1 cellular context compared by ENCODE assay signal in genomic region chr7:130959743-130960207, GRCh38.
TF ChIP-seq lines count a peak whose summit lies in the region.

No MANE protein-coding gene starts in this region.

TF ChIP-seq in K562, 482 proteins besides CTCF, POLR2A, EP300 and RAD21 (continued from another document):
- TF ChIP-seq UBTF (IDR thresholded peaks at IDR 0.05; ENCODE audit: borderline replicate concordance in 1 of 2, low read depth in 2 of 2, low read length in 2 of 2) (no peak), PBX2 (CRISPR knock-in tag; IDR thresholded peaks at IDR 0.05; ENCODE audit: low read depth) (no peak), PBX2 (tag; conservative IDR thresholded peaks at IDR 0.05; ENCODE audit: low read depth) (peak; percentile 83), FOXO4 (CRISPR knock-in tag; IDR thresholded peaks at IDR 0.05) (no peak), CEBPB (tag; IDR thresholded peaks at IDR 0.05) (no peak), MLLT1 (IDR thresholded peaks at IDR 0.05) (0 out of 4 replicates have a peak, but pooled peaks of 1 of the 2 experiments have one; percentile 22), BRD9 (IDR thresholded peaks at IDR 0.05; ENCODE audit: low read depth, partially characterized antibody) (no peak), RFX5 (IDR thresholded peaks at IDR 0.05; ENCODE audit: low read depth, low read length) (no peak), ZNF280B (CRISPR knock-in tag; IDR thresholded peaks at IDR 0.05) (no peak), POLR2B (IDR thresholded peaks at IDR 0.05; ENCODE audit: low read depth, partially characterized antibody) (peak; percentile 9), ZBTB11 (CRISPR knock-in tag; IDR thresholded peaks at IDR 0.05) (no peak; a peak in 1 of 6 replicates), ELK1 (CRISPR knock-in tag; IDR thresholded peaks at IDR 0.05) (no peak), TCF7L2 (IDR thresholded peaks at IDR 0.05; ENCODE audit: low read depth, low read length) (no peak), SP2 (IDR thresholded peaks at IDR 0.05; ENCODE audit: extremely low read depth, low read depth, low read length, poor library complexity, severe bottlenecking) (no peak), ZNF766 (CRISPR knock-in tag; conservative IDR thresholded peaks at IDR 0.05) (peak; percentile 75; the same call in 1 of the 2 replicates)
